Comparison of ENCODE assay signal across 8 cellular contexts in genomic region chr6:107819217-107819616, GRCh38.
DNase-seq lines count a peak whose midpoint lies in the region; ATAC-seq lines count a peak whose summit lies in the region.

No MANE protein-coding gene starts in this region.

- no peak for ATAC-seq in GM19324 (IDR thresholded peaks at IDR 0.05; ENCODE audit: low FRiP score, unreplicated experiment)
- ATAC-seq in GM21825 (IDR thresholded peaks at IDR 0.05; ENCODE audit: unreplicated experiment) = no peak

- DNase-seq in stimulated activated CD4-positive, alpha-beta T cell treated with anti-CD3 and anti-CD28 coated beads, Interleukin-15, amount 100 ng/mL, for 24 hours = peak; percentile 46
- DNase-seq in stimulated activated CD4-positive, alpha-beta T cell treated with anti-CD3 and anti-CD28 coated beads, Interleukin-2, amount 100 ng/mL, for 48 hours = no peak
- peak; percentile 50 to 51 for DNase-seq in activated T-cell treated with anti-CD3 and anti-CD28 coated beads, Interleukin-2, amount 50 U/mL, for 48 hours
- DNase-seq in fibroblast of peridontal ligament (ENCODE audit: extremely low read depth) (peak; percentile 10), AML-193 (lab: John Stamatoyannopoulos, UW) (no peak), putamen (ENCODE audit: low spot score) (no peak)

Comparison
In these comparisons a context has a peak if more than half of its experiments do, and no peak if none do; other contexts are left out.
1. DNase-seq: peak in stimulated activated CD4-positive, alpha-beta T cell treated with anti-CD3 and anti-CD28 coated beads, Interleukin-15, amount 100 ng/mL, for 24 hours (single experiment), activated T-cell treated with anti-CD3 and anti-CD28 coated beads, Interleukin-2, amount 50 U/mL, for 48 hours (2 of 2) and fibroblast of peridontal ligament (single experiment); none in stimulated activated CD4-positive, alpha-beta T cell treated with anti-CD3 and anti-CD28 coated beads, Interleukin-2, amount 100 ng/mL, for 48 hours (0 of 2), AML-193 (0 of 2) and putamen (single experiment).